ENCODE assay signal across 25 cellular contexts in the genomic region with DNA sequence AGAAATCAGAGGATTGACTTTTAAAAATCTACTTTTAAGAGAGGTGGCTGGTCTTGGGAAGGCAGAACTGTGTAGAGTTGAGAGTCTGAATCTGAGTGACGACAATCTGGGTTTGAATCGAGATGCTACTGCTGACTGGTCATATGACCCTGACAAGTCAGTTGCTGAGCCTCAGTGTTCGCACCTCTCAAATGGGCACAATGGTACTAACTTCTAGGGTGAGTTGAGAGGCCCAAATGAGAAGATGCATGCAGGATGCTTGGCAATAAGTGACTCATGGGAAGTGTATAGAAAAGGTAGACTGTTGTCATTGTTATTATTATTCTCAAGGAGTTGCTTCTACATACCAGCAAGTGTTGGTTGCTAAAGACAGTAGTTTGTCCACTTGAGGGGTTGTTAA. TPM values are rescaled to one million over a fixed set of nuclear protein-coding genes. Genes with fewer than 3 reads are reported as not detected.
DNase-seq lines count a peak whose midpoint lies in the region; ATAC-seq, FAIRE-seq and TF ChIP-seq lines count a peak whose summit lies in the region.
"Had no signal": no experiment of that assay in that cellular context is flagged by ENCODE, and none has a peak within 500 bp of the region (broad histone marks: within the 10 kb centered on the region; RNA-seq: fewer than 3 reads in every experiment).

No MANE protein-coding gene starts in this region.

- H2BK15ac ChIP-seq in H1 (ENCODE audit: low read length) = no peak overlapping the region

- TF ChIP-seq CTCF in HepG2 (CRISPR knock-in tag; IDR thresholded peaks at IDR 0.05) (no peak), right lobe of liver (IDR thresholded peaks at IDR 0.05) (no peak), H1 (IDR thresholded peaks at IDR 0.05; ENCODE audit: control extremely low read depth in 1 of 3, insufficient read depth in 1 of 3, low read depth in 1 of 3, low read length in 3 of 3) (no peak), vagina (IDR thresholded peaks at IDR 0.05) (no peak)

- H3K27me3 ChIP-seq in HepG2 (ENCODE audit: control insufficient read depth in 1 of 2, insufficient read depth in 2 of 2, low read length in 2 of 2) (peaks cover 0 to 14% of the 10 kb centered on the region in 2 experiments; a peak in 2 of 5 replicates), right lobe of liver (no peaks in the 10 kb centered on the region), H1 (replicated peaks in 1 of 4; ENCODE audit: control insufficient read depth in 3 of 4, extremely low read depth in 1 of 4, insufficient read depth in 3 of 4, low read length in 3 of 4) (no peaks in the 10 kb centered on the region), vagina (no peaks in the 10 kb centered on the region)
- H3K27me3 ChIP-seq: BE2C, BLaER1 had no signal

- no peak overlapping the region for H3K18ac ChIP-seq in H1 (ENCODE audit: extremely low read depth, low read length)

- no peak overlapping the region for H4K91ac ChIP-seq in H1 (replicated peaks; ENCODE audit: insufficient read length, low read length)

- H3K23ac ChIP-seq in H1 (ENCODE audit: insufficient read length) = no peak overlapping the region

- no peak overlapping the region for H3K27ac ChIP-seq in HepG2 (ENCODE audit: extremely low read length, insufficient read depth, low read length)
- no peak overlapping the region for H3K27ac ChIP-seq in right lobe of liver
- H3K27ac ChIP-seq in H1 (ENCODE audit: low read depth, low read length) = no peak overlapping the region
- H3K27ac ChIP-seq in vagina = no peak overlapping the region
- H3K27ac ChIP-seq: 22Rv1, A549, BLaER1 had no signal

- WGBS in HepG2 (ENCODE audit: low lambda C conversion rate) = 1% methylated on average over 3 of the region's 3 CpGs
- WGBS in right lobe of liver (ENCODE audit: insufficient coverage, low coverage, low lambda C conversion rate, missing lambda C conversion rate) = 83% methylated on average over 3 of the region's 3 CpGs
- 95% methylated on average over 3 of the region's 3 CpGs; no CpG with 5 or more reads in 1 of the 2 experiments for WGBS in H1 (ENCODE audit: extremely low coverage in 1 of 2, insufficient coverage in 1 of 2, insufficient read length in 1 of 2, insufficient replicate concordance in 2 of 2, low coverage in 1 of 2, low lambda C conversion rate in 2 of 2, missing lambda C conversion rate in 1 of 2), 2 experiments

- H3K4ac ChIP-seq in H1 (replicated peaks; ENCODE audit: insufficient read length, low read depth, low read length) = no peak overlapping the region

- CTCF ChIA-PET in HepG2 (lab: Yijun Ruan, JAX; ENCODE audit: low intra/inter-chr PET ratio, low total read pairs) (no interaction called here), H1 (lab: Charles Lee; ENCODE audit: partially characterized antibody) (interaction anchor here (2.2 to 5.6 kb wide), 3 partner anchors 13 to 194 kb away, joined by 5 to 33 read pairs (median 27); no protein-coding TSS in a partner anchor)

- H3K4me2 ChIP-seq in HepG2 (ENCODE audit: low read depth, low read length) (no peak overlapping the region), H1 (ENCODE audit: insufficient read depth in 1 of 2, low read depth in 2 of 2, low read length in 2 of 2) (no peak overlapping the region)
- H3K4me2 ChIP-seq: A549, BLaER1 had no signal

- H2AFZ ChIP-seq in HepG2 (ENCODE audit: low read length) (no peak overlapping the region), H1 (ENCODE audit: low read length) (no peak overlapping the region)

- H2BK12ac ChIP-seq in H1 (ENCODE audit: low read depth, low read length) = no peak overlapping the region

- TF ChIP-seq EP300 in HepG2 (IDR thresholded peaks at IDR 0.05; ENCODE audit: low read depth in 2 of 2, low read length in 2 of 2) = no peak
- TF ChIP-seq EP300 in HepG2 (CRISPR knock-in tag; IDR thresholded peaks at IDR 0.05; ENCODE audit: borderline replicate concordance) = no peak
- TF ChIP-seq EP300 in H1 (IDR thresholded peaks at IDR 0.05; ENCODE audit: borderline replicate concordance in 1 of 2, low read depth in 2 of 2, low read length in 2 of 2) = no peak

- no peaks in the 10 kb centered on the region for H3K79me2 ChIP-seq in HepG2 (ENCODE audit: insufficient read depth, low read length)
- no peaks in the 10 kb centered on the region for H3K79me2 ChIP-seq in H1 (ENCODE audit: control insufficient read depth in 1 of 2, insufficient read depth in 2 of 2, low read length in 2 of 2)

- H2AK5ac ChIP-seq in H1 (ENCODE audit: low read depth, low read length) = no peak overlapping the region

- no peak for ATAC-seq in HepG2
- no peak for ATAC-seq in right lobe of liver
- ATAC-seq in GM18858 (IDR thresholded peaks at IDR 0.05; ENCODE audit: unreplicated experiment) = no peak
- ATAC-seq: A549, GM12878 had no signal

- no peak overlapping the region for H2BK5ac ChIP-seq in H1 (ENCODE audit: low read depth, low read length)

- H3K4me3 ChIP-seq in HepG2 (replicated peaks in 1 of 3; ENCODE audit: insufficient read depth in 1 of 3, low read depth in 2 of 3, low read length in 3 of 3) (no peak overlapping the region), right lobe of liver (no peak overlapping the region), H1 (ENCODE audit: extremely low read depth in 1 of 4, insufficient read depth in 2 of 4, low read depth in 3 of 4, low read length in 4 of 4) (no peak overlapping the region), vagina (no peak overlapping the region)
- H3K4me3 ChIP-seq: A549, BLaER1, GM12878 had no signal

- H3K56ac ChIP-seq in H1 (replicated peaks; ENCODE audit: insufficient read length, low read depth, low read length) = no peak overlapping the region

- no peaks in the 10 kb centered on the region for H3K4me1 ChIP-seq in HepG2 (ENCODE audit: insufficient read depth, low read length)
- no peaks in the 10 kb centered on the region for H3K4me1 ChIP-seq in right lobe of liver
- peaks cover 0 to 7% (median 3%) of the 10 kb centered on the region in 4 experiments; a peak in 2 of 7 replicates for H3K4me1 ChIP-seq in H1 (replicated peaks in 1 of 4; ENCODE audit: control insufficient read depth in 3 of 4, insufficient read depth in 4 of 4, low read length in 3 of 4)
- H3K4me1 ChIP-seq in vagina = no peaks in the 10 kb centered on the region
- H3K4me1 ChIP-seq: A549, BE2C had no signal

- no peak overlapping the region for H3K9ac ChIP-seq in HepG2 (ENCODE audit: insufficient read depth, low read depth, low read length)
- no peak overlapping the region for H3K9ac ChIP-seq in H1 (replicated peaks in 1 of 4; ENCODE audit: extremely low read depth in 1 of 4, low read depth in 3 of 4, low read length in 3 of 4)
- H3K9ac ChIP-seq: BLaER1 had no signal

- no peak overlapping the region for H2BK20ac ChIP-seq in H1 (ENCODE audit: low read length)

- TF ChIP-seq RAD21 in HepG2 (CRISPR knock-in tag; IDR thresholded peaks at IDR 0.05) (no peak), H1 (IDR thresholded peaks at IDR 0.05 in 1 of 2, conservative IDR thresholded peaks at IDR 0.05 in 1 of 2; ENCODE audit: low read depth in 2 of 2, low read length in 2 of 2) (no peak)

- no peak for DNase-seq in HepG2 (ENCODE audit: low spot score)
- no peak for DNase-seq in right lobe of liver
- no peak for DNase-seq in H1 (ENCODE audit: low read depth in 1 of 2, low spot score in 2 of 2)
- peak; percentile 25 to 65 for DNase-seq in vagina (ENCODE audit: extremely low spot score in 2 of 2)
- DNase-seq in AG08395 (ENCODE audit: low spot score) = no peak
- DNase-seq: BE2C; C1 segment of cervical spinal cord; CD4-positive, alpha-beta memory T cell; CD4-positive, CD25-positive, alpha-beta regulatory T cell; CD8-positive, alpha-beta memory T cell; COR-L47; DMS 273 treated with DMSO at 0.1 percent for 48 hours; DMS153; DMS53; DMS79; DND-41; EL; GDM1 had no signal

- H3K79me1 ChIP-seq in H1 (ENCODE audit: low read depth, low read length) = no peaks in the 10 kb centered on the region; the same call in 1 of the 2 replicates

- TF ChIP-seq POLR2A in HepG2 (IDR thresholded peaks at IDR 0.05; ENCODE audit: insufficient read depth in 1 of 2, low read depth in 2 of 2, low read length in 2 of 2) (no peak), right lobe of liver (IDR thresholded peaks at IDR 0.05) (no peak), H1 (IDR thresholded peaks at IDR 0.05; ENCODE audit: control extremely low read depth in 1 of 2, low read depth in 2 of 2, low read length in 2 of 2) (no peak), vagina (IDR thresholded peaks at IDR 0.05) (no peak)

- H3K23me2 ChIP-seq in H1 (ENCODE audit: low read depth, low read length) = no peaks in the 10 kb centered on the region

- intact Hi-C loops in HepG2 (cut with micrococcal nuclease; ENCODE audit: unreplicated experiment) (no loop called here), right lobe of liver (cut with DNase I) (no loop called here), vagina (cut with DNase I) (no loop called here)

- POLR2A ChIA-PET in HepG2 (lab: Yijun Ruan, JAX) (no interaction called here), H1 (lab: Charles Lee; ENCODE audit: partially characterized antibody) (no interaction called here)

- no peak overlapping the region for H4K8ac ChIP-seq in H1 (ENCODE audit: extremely low read depth, insufficient read depth, low read length)

- H4K20me1 ChIP-seq in HepG2 (ENCODE audit: insufficient read depth, low read length) (no peaks in the 10 kb centered on the region), H1 (replicated peaks in 1 of 2; ENCODE audit: control insufficient read depth in 1 of 2, insufficient read depth in 2 of 2, low read length in 2 of 2) (no peaks in the 10 kb centered on the region)
- H4K20me1 ChIP-seq: BLaER1 had no signal

- no peak overlapping the region for H4K5ac ChIP-seq in H1 (ENCODE audit: insufficient read length, low read depth, low read length)

- H3K36me3 ChIP-seq in HepG2 (replicated peaks in 1 of 2; ENCODE audit: control insufficient read depth in 1 of 2, insufficient read depth in 2 of 2, low read length in 2 of 2) (no peaks in the 10 kb centered on the region), right lobe of liver (no peaks in the 10 kb centered on the region), H1 (ENCODE audit: control insufficient read depth in 2 of 4, insufficient read depth in 4 of 4, low read length in 3 of 4) (no peaks in the 10 kb centered on the region; a peak in 1 of 8 replicates), vagina (no peaks in the 10 kb centered on the region)
- H3K36me3 ChIP-seq: BE2C, BLaER1 had no signal

- H3K14ac ChIP-seq in H1 (ENCODE audit: insufficient read length) = no peak overlapping the region

- no peak overlapping the region for H2BK120ac ChIP-seq in H1 (replicated peaks; ENCODE audit: low read depth, low read length)

- FAIRE-seq in HepG2 (lab: Jason Lieb, UNC) (no peak), H1 (lab: Jason Lieb, UNC) (no peak)
- FAIRE-seq: A549, GM12878, GM12892 had no signal

- H3K9me3 ChIP-seq in HepG2 (ENCODE audit: low read length) (no peaks in the 10 kb centered on the region), right lobe of liver (no peaks in the 10 kb centered on the region), H1 (ENCODE audit: insufficient read depth in 2 of 2, low read depth in 1 of 2, low read length in 1 of 2) (no peaks in the 10 kb centered on the region), vagina (no peaks in the 10 kb centered on the region)
- H3K9me3 ChIP-seq: A549, BE2C, BLaER1 had no signal

- in situ Hi-C loops in HepG2 (cut with HindIII; ENCODE audit: extremely low pct_ligation_motif_present, low pct_unique_long_range_greater_than_20kb) = no loop called here

- BruUV-seq in HepG2 (replicated peaks; lab: Mats Ljungman, UMichigan) = no TSS peak

RNA-seq across cellular contexts. Expression of a gene that starts 10.3 kb away (rescaled TPM):
- total RNA-seq in HepG2 (2016; rRNA removed; fragmentation: Illumina TruSeq; extraction: Trizol) (not detected in 2 replicates), right lobe of liver (under 1 TPM in 2 of 6 experiments, not detected in 4; 0.28 to 0.87 TPM), vagina (17.2 TPM)
- not detected in 2 replicates for total RNA-seq in HepG2 (2016; cell fraction: cytosol; rRNA removed; fragmentation: Illumina TruSeq; extraction: Trizol; ENCODE audit: low read depth)
- total RNA-seq in HepG2 (2016; cell fraction: insoluble cytoplasmic fraction; rRNA removed; fragmentation: Illumina TruSeq; extraction: Trizol) = not detected in 2 replicates
- total RNA-seq in HepG2 (2016; cell fraction: membrane; rRNA removed; fragmentation: Illumina TruSeq; extraction: Trizol) = not detected in 2 replicates
- not detected in 2 replicates for total RNA-seq in HepG2 (2016; cell fraction: nucleus; rRNA removed; fragmentation: Illumina TruSeq; extraction: Trizol)
- polyA plus RNA-seq in HepG2 (2011; rRNA removed) (0.01 TPM in 1 of 2 replicates, not detected in the other), H1 (2011; rRNA removed) (0.78 and 1.5 TPM in 2 replicates)
- not detected in 2 replicates for polyA plus RNA-seq in HepG2 (2011; cell fraction: cytosol; rRNA removed)
- polyA plus RNA-seq in HepG2 (2011; cell fraction: nucleus; rRNA removed) = not detected in 2 replicates
- polyA plus RNA-seq in HepG2 (2012) = not detected in 2 replicates
- not detected in 2 replicates for polyA plus RNA-seq in HepG2 (2016; cell fraction: cytosol; fragmentation: Illumina TruSeq; extraction: Trizol; ENCODE audit: low read depth)
- not detected in 2 replicates for polyA plus RNA-seq in HepG2 (2016; cell fraction: insoluble cytoplasmic fraction; fragmentation: Illumina TruSeq; extraction: Trizol; ENCODE audit: low read depth)
- polyA plus RNA-seq in HepG2 (2016; cell fraction: membrane; fragmentation: Illumina TruSeq; extraction: Trizol; ENCODE audit: low read depth) = not detected in 2 replicates
- polyA plus RNA-seq in HepG2 (2016; cell fraction: nucleus; fragmentation: Illumina TruSeq; extraction: Trizol; ENCODE audit: insufficient read depth, low read depth) = not detected in 2 replicates
- polyA minus RNA-seq in HepG2 (2011; rRNA and poly(A)+ RNA removed; ENCODE audit: low replicate concordance) = 8.9 TPM in 1 of 2 replicates, not detected in the other
- polyA minus RNA-seq in HepG2 (2011; cell fraction: cytosol; rRNA and poly(A)+ RNA removed) = not detected in 2 replicates
- not detected in 2 replicates for polyA minus RNA-seq in HepG2 (2011; cell fraction: nucleus; rRNA and poly(A)+ RNA removed)
- total RNA-seq in H1 (2021; fragmentation: NEBNext Ultra II Directional; extraction: Animal tissue kit (Norgen Biotek cat#: 25700)) = 1.8 and 2.2 TPM in 2 replicates
- polyA plus RNA-seq in H1 (2011; cell fraction: cytosol; rRNA removed) = 1.4 TPM
- polyA plus RNA-seq in H1 (2011; cell fraction: nucleus; rRNA removed) = 5.2 TPM
- 0.99 to 2.0 TPM (median 1.7 TPM) in 4 replicates for polyA plus RNA-seq in H1 (2012, experiment 1 of 2)
- polyA plus RNA-seq in H1 (2012, experiment 2 of 2) = 0.20 TPM
- 1.3 TPM for polyA plus RNA-seq in H1 (2013, experiment 1 of 2)
- polyA plus RNA-seq in H1 (2013, experiment 2 of 2) = 1.0 TPM
- 3.7 and 4.1 TPM in 2 replicates for polyA minus RNA-seq in H1 (2011; rRNA and poly(A)+ RNA removed)
- 0.81 TPM for polyA minus RNA-seq in H1 (2011; cell fraction: cytosol; rRNA and poly(A)+ RNA removed)
- polyA minus RNA-seq in H1 (2011; cell fraction: nucleus; rRNA and poly(A)+ RNA removed) = 13.5 TPM
- total RNA-seq: CD4-positive, alpha-beta memory T cell; CD4-positive, CD25-positive, alpha-beta regulatory T cell; CD8-positive, alpha-beta memory T cell; G401; GM12878 had no signal
- polyA plus RNA-seq: CD4-positive, alpha-beta memory T cell; CD4-positive, CD25-positive, alpha-beta regulatory T cell; CD8-positive, alpha-beta memory T cell; GM12878 had no signal

Comparison
In these comparisons a context has a peak if more than half of its experiments do, and no peak if none do; other contexts are left out.
1. DNase-seq: peak in vagina (2 of 2); none in HepG2 (single experiment), right lobe of liver (0 of 3), H1 (0 of 2) and AG08395 (single experiment).